ENCODE assay signal across 13 cellular contexts in the genomic region with DNA sequence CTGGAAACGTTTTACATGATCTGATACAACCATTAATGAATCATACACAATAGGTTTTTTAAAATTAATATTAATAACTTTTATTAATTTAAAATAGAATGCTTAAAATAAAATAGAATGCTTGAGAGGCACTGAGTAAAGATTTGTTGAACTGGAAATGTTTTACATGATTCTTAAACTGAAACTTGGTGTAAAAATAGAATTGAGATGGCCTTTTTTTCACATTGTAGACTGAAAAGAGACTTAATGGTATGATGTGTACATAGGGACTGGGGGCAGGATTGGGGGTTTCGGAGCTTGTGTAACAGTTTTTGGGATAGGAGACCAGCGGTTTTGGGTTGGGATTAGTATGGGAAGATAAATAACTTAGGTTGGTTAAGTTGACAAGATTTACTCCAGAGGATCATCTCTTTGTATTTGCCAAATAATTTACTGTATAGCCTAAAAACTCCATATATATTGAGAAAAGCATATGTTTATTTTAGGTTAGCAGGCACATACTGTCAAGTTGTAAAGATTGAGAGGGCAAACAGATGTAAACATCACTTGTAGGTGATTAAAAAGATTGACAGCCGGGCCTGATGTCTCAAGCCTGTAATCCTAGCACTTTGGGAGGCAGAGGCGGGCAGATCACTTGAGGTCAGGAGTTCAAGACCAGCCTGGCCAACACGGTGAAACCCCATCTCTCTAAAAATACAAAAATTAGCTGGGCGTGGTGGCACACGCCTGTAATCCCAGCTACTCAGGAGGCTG. TPM values are rescaled to one million over a fixed set of nuclear protein-coding genes. Genes with fewer than 3 reads are reported as not detected.
DNase-seq lines count a peak whose midpoint lies in the region; ATAC-seq and TF ChIP-seq lines count a peak whose summit lies in the region.
"Had no signal": no experiment of that assay in that cellular context is flagged by ENCODE, and none has a peak within 500 bp of the region (broad histone marks: within the 10 kb centered on the region; RNA-seq: fewer than 3 reads in every experiment).

No MANE protein-coding gene starts in this region.

- H3K36me3 ChIP-seq in adipocyte (ENCODE audit: control insufficient read depth, insufficient read depth, low read length, severe bottlenecking): peaks cover 11% of the 10 kb centered on the region
- H3K36me3 ChIP-seq: colonic mucosa, neutrophil had no signal

- CTCF ChIA-PET in HEK293T (lab: Yijun Ruan, JAX): no interaction called here

- H3K36me3 Mint-ChIP-seq in T-helper 1 cell treated with Interleukin-12 subunit alpha and Interleukin-12 subunit beta and Interleukin-4 antibody, amounts not matched to agents 30 μg/mL and 1 μg/mL, for 36 hours (ENCODE audit: low read depth): peaks cover 1% of the 10 kb centered on the region
- H3K36me3 Mint-ChIP-seq in osteocyte (ENCODE audit: unreplicated experiment): no peaks in the 10 kb centered on the region

- DNase-seq in T-helper 1 cell: no peak
- no peak for DNase-seq in HEK293T (ENCODE audit: extremely low spot score)
- DNase-seq in adipocyte (ENCODE audit: low read depth): no peak
- DNase-seq in osteocyte (ENCODE audit: extremely low spot score, unreplicated experiment): no peak
- DNase-seq in SK-N-DZ (ENCODE audit: low spot score): no peak
- no peak for DNase-seq in ureter (ENCODE audit: low spot score)
- DNase-seq: colonic mucosa, foreskin keratinocyte, NCI-H1092 treated with DMSO at 0.1 percent for 48 hours, NCI-H774 had no signal

- H3K4me1 ChIP-seq in adipocyte (ENCODE audit: control insufficient read depth, insufficient read depth, low read length): peaks cover 30% of the 10 kb centered on the region
- H3K4me1 ChIP-seq: colonic mucosa had no signal

- no peaks in the 10 kb centered on the region for H3K9me3 Mint-ChIP-seq in T-helper 1 cell treated with Interleukin-12 subunit alpha and Interleukin-12 subunit beta and Interleukin-4 antibody, amounts not matched to agents 30 μg/mL and 1 μg/mL, for 36 hours
- no peaks in the 10 kb centered on the region for H3K9me3 Mint-ChIP-seq in osteocyte (ENCODE audit: unreplicated experiment)

- no peak overlapping the region for H3K9ac ChIP-seq in adipocyte (ENCODE audit: low read length)

- H3K27me3 ChIP-seq in adipocyte (replicated peaks; ENCODE audit: control insufficient read depth, insufficient read depth, low read length): no peaks in the 10 kb centered on the region
- H3K27me3 ChIP-seq: colonic mucosa, foreskin keratinocyte, neutrophil had no signal

- peaks cover 30% of the 10 kb centered on the region for H3K4me1 Mint-ChIP-seq in T-helper 1 cell treated with Interleukin-12 subunit alpha and Interleukin-12 subunit beta and Interleukin-4 antibody, amounts not matched to agents 30 μg/mL and 1 μg/mL, for 36 hours (ENCODE audit: low read depth)
- H3K4me1 Mint-ChIP-seq in osteocyte (ENCODE audit: unreplicated experiment): peaks cover 41% of the 10 kb centered on the region

- ATAC-seq in HG03025 (IDR thresholded peaks at IDR 0.05; ENCODE audit: low FRiP score, unreplicated experiment): no peak
- ATAC-seq: foreskin keratinocyte had no signal

- peak overlapping the region; percentile 57 for H3K4me3 Mint-ChIP-seq in T-helper 1 cell treated with Interleukin-12 subunit alpha and Interleukin-12 subunit beta and Interleukin-4 antibody, amounts not matched to agents 30 μg/mL and 1 μg/mL, for 36 hours
- no peak overlapping the region for H3K4me3 Mint-ChIP-seq in osteocyte (ENCODE audit: unreplicated experiment)

- POLR2A ChIA-PET in HEK293T (lab: Yijun Ruan, JAX): no interaction called here

- H3K9me3 ChIP-seq in adipocyte (ENCODE audit: control insufficient read depth, low read length): no peaks in the 10 kb centered on the region
- H3K9me3 ChIP-seq: colonic mucosa, neutrophil had no signal

- H3K4me3 ChIP-seq in adipocyte (ENCODE audit: low read length): peak overlapping the region; percentile 96
- H3K4me3 ChIP-seq: colonic mucosa had no signal

- TF ChIP-seq CTCF in osteocyte (IDR thresholded peaks at IDR 0.05): no peak

- no peaks in the 10 kb centered on the region for H3K27me3 Mint-ChIP-seq in T-helper 1 cell treated with Interleukin-12 subunit alpha and Interleukin-12 subunit beta and Interleukin-4 antibody, amounts not matched to agents 30 μg/mL and 1 μg/mL, for 36 hours (ENCODE audit: low read depth)
- no peaks in the 10 kb centered on the region for H3K27me3 Mint-ChIP-seq in osteocyte (ENCODE audit: unreplicated experiment)

- H3K27ac Mint-ChIP-seq in T-helper 1 cell treated with Interleukin-12 subunit alpha and Interleukin-12 subunit beta and Interleukin-4 antibody, amounts not matched to agents 30 μg/mL and 1 μg/mL, for 36 hours: peak overlapping the region; percentile 38
- peak overlapping the region; percentile 98 for H3K27ac Mint-ChIP-seq in osteocyte (ENCODE audit: unreplicated experiment)

TF ChIP-seq in HEK293T, 16 proteins besides CTCF, POLR2A, EP300 and RAD21:
- TF ChIP-seq L3MBTL2 (conservative IDR thresholded peaks at IDR 0.05): no peak
- TF ChIP-seq ELF4 (IDR thresholded peaks at IDR 0.05): no peak
- TF ChIP-seq PKNOX1 (IDR thresholded peaks at IDR 0.05): peak; percentile 96

RNA-seq across cellular contexts. Expression of gene ZNF410, which starts 2.0 kb away (rescaled TPM):
- 41.8 and 42.2 TPM in 2 replicates for total RNA-seq in osteocyte
- 55.2 and 58.4 TPM in 2 replicates for polyA plus RNA-seq in SK-N-DZ (2014; cell fraction: cytosol; rRNA removed)
- 38.1 and 45.9 TPM in 2 replicates for polyA plus RNA-seq in SK-N-DZ (2014; cell fraction: nucleus; rRNA removed)
- 54.7 TPM for total RNA-seq in ureter

RNA-seq across cellular contexts. Expression of gene PTGR2, which starts 33.0 kb away (rescaled TPM):
- 5.0 and 7.2 TPM in 2 replicates for total RNA-seq in osteocyte
- polyA plus RNA-seq in SK-N-DZ (2014; cell fraction: cytosol; rRNA removed): 4.6 and 14.3 TPM in 2 replicates
- polyA plus RNA-seq in SK-N-DZ (2014; cell fraction: nucleus; rRNA removed): 6.9 and 7.2 TPM in 2 replicates
- 15.6 TPM for total RNA-seq in ureter
